In the genomic region with DNA sequence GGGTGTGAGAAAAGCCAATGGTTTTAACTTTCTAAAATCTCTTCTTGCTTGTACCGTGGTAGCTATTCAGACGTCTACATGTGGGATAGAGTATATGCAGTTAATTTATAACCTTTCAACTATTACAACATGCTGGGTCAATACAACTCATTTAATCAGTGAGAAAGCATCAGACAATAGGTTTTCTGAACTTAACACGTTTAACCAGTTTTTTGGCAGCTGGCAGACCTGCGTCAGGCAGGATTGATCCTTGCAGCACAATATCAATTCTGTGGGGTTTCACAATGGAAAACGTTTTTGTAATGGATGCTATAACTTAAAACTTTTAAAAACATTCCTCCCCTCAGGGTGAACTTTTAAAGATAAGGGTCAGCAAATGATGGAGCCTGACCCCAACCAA, we compare ENCODE assay signal across 19 cellular contexts.
"Had no signal": no experiment of that assay in that cellular context is flagged by ENCODE, and none has a peak within 500 bp of the region (broad histone marks: within the 10 kb centered on the region; RNA-seq: fewer than 3 reads in every experiment).

No MANE protein-coding gene starts in this region.

- H3K4me1 ChIP-seq: prostate gland, uterus had no signal

- H3K4me3 ChIP-seq: coronary artery, gastrocnemius medialis, prostate gland, sigmoid colon, skin epidermis, upper lobe of left lung, uterus had no signal

- H3K9me3 ChIP-seq: gastrocnemius medialis, prostate gland, sigmoid colon, upper lobe of left lung, uterus had no signal

- ATAC-seq: esophagus mucosa; gastrocnemius medialis; naive thymus-derived CD8-positive, alpha-beta T cell; stimulated activated naive B cell treated with anti-CD40 and anti-IgM and Interleukin-4, amounts not matched to agents 10 μg/mL and 1 μg/mL and 100 μg/mL, for 72 hours; stimulated activated naive CD8-positive, alpha-beta T cell treated with anti-CD3 and anti-CD28 coated beads, Interleukin-15, amount 100 ng/mL, for 72 hours had no signal

- H3K27me3 Mint-ChIP-seq: naive thymus-derived CD8-positive, alpha-beta T cell; stimulated activated naive B cell treated with anti-CD40 and anti-IgM and Interleukin-4, amounts not matched to agents 10 μg/mL and 1 μg/mL and 100 μg/mL, for 72 hours; stimulated activated naive CD8-positive, alpha-beta T cell treated with anti-CD3 and anti-CD28 coated beads, Interleukin-15, amount 100 ng/mL, for 72 hours had no signal

- H3K36me3 ChIP-seq: gastrocnemius medialis, prostate gland, sigmoid colon, upper lobe of left lung, uterus had no signal

- H3K4me3 Mint-ChIP-seq: naive thymus-derived CD8-positive, alpha-beta T cell; stimulated activated naive B cell treated with anti-CD40 and anti-IgM and Interleukin-4, amounts not matched to agents 10 μg/mL and 1 μg/mL and 100 μg/mL, for 72 hours; stimulated activated naive CD8-positive, alpha-beta T cell treated with anti-CD3 and anti-CD28 coated beads, Interleukin-15, amount 100 ng/mL, for 72 hours had no signal

- H3K36me3 Mint-ChIP-seq: stimulated activated naive B cell treated with anti-CD40 and anti-IgM and Interleukin-4, amounts not matched to agents 10 μg/mL and 1 μg/mL and 100 μg/mL, for 72 hours had no signal

- H3K27ac ChIP-seq: coronary artery, gastrocnemius medialis, prostate gland, sigmoid colon, skin epidermis, upper lobe of left lung, uterus had no signal

- H3K9me3 Mint-ChIP-seq: naive thymus-derived CD8-positive, alpha-beta T cell had no signal

- H3K27me3 ChIP-seq: sigmoid colon, upper lobe of left lung, uterus had no signal

- H3K27ac Mint-ChIP-seq: stimulated activated naive B cell treated with anti-CD40 and anti-IgM and Interleukin-4, amounts not matched to agents 10 μg/mL and 1 μg/mL and 100 μg/mL, for 72 hours; stimulated activated naive CD8-positive, alpha-beta T cell treated with anti-CD3 and anti-CD28 coated beads, Interleukin-15, amount 100 ng/mL, for 72 hours had no signal

- DNase-seq: central memory CD4-positive, alpha-beta T cell; effector CD8-positive, alpha-beta T cell; gastrocnemius medialis; kidney; left ventricle myocardium superior; mesendoderm; naive thymus-derived CD8-positive, alpha-beta T cell; sigmoid colon; stimulated activated CD4-positive, alpha-beta T cell treated with anti-CD3 and anti-CD28 coated beads, Interleukin-2, amount 100 ng/mL, for 24 hours; stimulated activated CD4-positive, alpha-beta T cell treated with anti-CD3 and anti-CD28 coated beads, Interleukin-4, amount 100 ng/mL, for 4 hours; stimulated activated naive B cell treated with anti-CD40 and anti-IgM and Interleukin-4, amounts not matched to agents 10 μg/mL and 1 μg/mL and 100 μg/mL, for 72 hours; stimulated activated naive CD8-positive, alpha-beta T cell treated with anti-CD3 and anti-CD28 coated beads, Interleukin-15, amount 100 ng/mL, for 72 hours; substantia nigra; uterus had no signal
